Comparison of ENCODE assay signal across 26 cellular contexts in genomic region chr9:2781336-2781735, GRCh38.
"Had no signal": no experiment of that assay in that cellular context is flagged by ENCODE, and none has a peak within 500 bp of the region (broad histone marks: within the 10 kb centered on the region; RNA-seq: fewer than 3 reads in every experiment).

No MANE protein-coding gene starts in this region.

- H3K27ac ChIP-seq: dorsolateral prefrontal cortex, heart left ventricle, hepatocyte, left lung, ovary, psoas muscle, sigmoid colon, stomach, thyroid gland had no signal

- H3K27me3 ChIP-seq: dorsolateral prefrontal cortex, heart left ventricle, hepatocyte, left lung, ovary, sigmoid colon, stomach, thyroid gland had no signal

- H3K4me2 ChIP-seq: hepatocyte had no signal

- H3K27ac Mint-ChIP-seq: mesothelial cell of epicardium; naive B cell; nephron progenitor cell; stimulated activated effector memory CD8-positive, alpha-beta T cell treated with anti-CD3 and anti-CD28 coated beads, Interleukin-12 subunit alpha, Interleukin-12 subunit beta, amount 100 ng/mL, for 72 hours; type B pancreatic cell had no signal

- H3K9me3 ChIP-seq: ovary, thyroid gland had no signal

- H3K79me2 ChIP-seq: hepatocyte had no signal

- H3K4me3 Mint-ChIP-seq: mesothelial cell of epicardium; naive B cell; nephron progenitor cell; stimulated activated effector memory CD8-positive, alpha-beta T cell treated with anti-CD3 and anti-CD28 coated beads, Interleukin-12 subunit alpha, Interleukin-12 subunit beta, amount 100 ng/mL, for 72 hours; type B pancreatic cell had no signal

- H2AFZ ChIP-seq: hepatocyte had no signal

- H3K4me1 Mint-ChIP-seq: naive B cell; nephron progenitor cell; stimulated activated effector memory CD8-positive, alpha-beta T cell treated with anti-CD3 and anti-CD28 coated beads, Interleukin-12 subunit alpha, Interleukin-12 subunit beta, amount 100 ng/mL, for 72 hours had no signal

- H3K36me3 ChIP-seq: ovary had no signal

- ATAC-seq: heart left ventricle; left cardiac atrium; left lung; mucosa of descending colon; psoas muscle; right cardiac atrium; stimulated activated effector memory CD8-positive, alpha-beta T cell treated with anti-CD3 and anti-CD28 coated beads, Interleukin-12 subunit alpha, Interleukin-12 subunit beta, amount 100 ng/mL, for 72 hours had no signal

- H3K4me3 ChIP-seq: dorsolateral prefrontal cortex, heart left ventricle, hepatocyte, left lung, mucosa of descending colon, ovary, psoas muscle, sigmoid colon, stomach, thyroid gland had no signal

- H3K4me1 ChIP-seq: left lung, psoas muscle, stomach, thyroid gland had no signal

- DNase-seq: cerebellar nuclear complex; cortex of kidney; dorsolateral prefrontal cortex; effector CD4-positive, alpha-beta T cell; heart left ventricle; left cardiac atrium; left lung; mesenchymal stem cell; mucosa of descending colon; naive B cell; nephron progenitor cell; nucleus accumbens; ovary; posterior cingulate gyrus; psoas muscle; right cardiac atrium; sigmoid colon; stimulated activated CD4-positive, alpha-beta T cell treated with anti-CD3 and anti-CD28 coated beads, Interleukin-2, amount 100 ng/mL, for 24 hours; stimulated activated CD4-positive, alpha-beta T cell treated with anti-CD3 and anti-CD28 coated beads, Interleukin-4, amount 100 ng/mL, for 24 hours; stimulated activated naive CD4-positive, alpha-beta T cell treated with Interleukin-2 at 50 U/mL for 16 hours; stomach; thyroid gland had no signal

- H3K27me3 Mint-ChIP-seq: naive B cell, type B pancreatic cell had no signal
